Comparison of ENCODE assay signal across 16 cellular contexts in genomic region chr1:77625250-77625649, GRCh38.
"Had no signal": no experiment of that assay in that cellular context is flagged by ENCODE, and none has a peak within 500 bp of the region (broad histone marks: within the 10 kb centered on the region; RNA-seq: fewer than 3 reads in every experiment).

No MANE protein-coding gene starts in this region.

- H3K9me3 ChIP-seq: upper lobe of right lung had no signal

- H3K27ac Mint-ChIP-seq: mesothelial cell of epicardium; natural killer cell treated with Interleukin-12 subunit alpha and Interleukin-12 subunit beta and Interleukin-15 and Interleukin-18, amount 100 ng/mL, for 72 hours had no signal

- H3K9me3 Mint-ChIP-seq: natural killer cell treated with Interleukin-12 subunit alpha and Interleukin-12 subunit beta and Interleukin-15 and Interleukin-18, amount 100 ng/mL, for 72 hours had no signal

- H3K4me3 ChIP-seq: cardiac muscle cell, dorsolateral prefrontal cortex, smooth muscle cell, upper lobe of right lung had no signal

- DNase-seq: activated CD4-positive, alpha-beta T cell treated with anti-CD3 and anti-CD28 coated beads, Interleukin-2, amount 50 U/mL, for 1 hour; amniotic stem cell; dorsolateral prefrontal cortex; endodermal cell; erythroblast; hypothalamus; stimulated activated CD4-positive, alpha-beta T cell treated with anti-CD3 and anti-CD28 coated beads, Interleukin-4, amount 100 ng/mL, for 1 hour; upper lobe of right lung had no signal

- H3K27ac ChIP-seq: cardiac muscle cell, upper lobe of right lung had no signal

- ATAC-seq: left lobe of liver; natural killer cell treated with Interleukin-12 subunit alpha and Interleukin-12 subunit beta and Interleukin-15 and Interleukin-18, amount 100 ng/mL, for 72 hours; sciatic nerve; upper lobe of right lung had no signal

- FAIRE-seq: frontal cortex, keratinocyte had no signal

- H3K27me3 Mint-ChIP-seq: natural killer cell treated with Interleukin-12 subunit alpha and Interleukin-12 subunit beta and Interleukin-15 and Interleukin-18, amount 100 ng/mL, for 72 hours had no signal

- H3K4me3 Mint-ChIP-seq: endodermal cell; mesothelial cell of epicardium; natural killer cell treated with Interleukin-12 subunit alpha and Interleukin-12 subunit beta and Interleukin-15 and Interleukin-18, amount 100 ng/mL, for 72 hours had no signal
